8 cellular contexts compared by ENCODE assay signal in the genomic region with DNA sequence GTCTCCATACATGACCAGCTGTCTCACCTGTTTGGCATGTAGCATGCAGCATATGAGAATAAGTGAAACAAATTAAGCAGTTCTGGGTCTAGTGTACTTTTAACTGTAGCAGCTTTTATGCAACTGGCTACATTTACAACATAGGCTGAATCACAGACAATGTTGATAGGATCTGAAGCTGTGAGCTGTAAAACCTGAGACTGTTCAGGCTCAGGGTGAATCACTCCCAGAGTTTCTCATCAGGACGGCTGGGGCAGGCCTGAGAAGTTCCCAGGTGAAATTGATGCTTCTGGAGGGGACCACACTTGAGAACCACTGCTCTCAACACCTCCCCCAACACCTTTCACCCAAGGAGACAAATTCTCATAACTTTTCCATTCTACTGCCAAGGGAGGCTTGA.
DNase-seq lines count a peak whose midpoint lies in the region; ATAC-seq and TF ChIP-seq lines count a peak whose summit lies in the region.
"Not testable (repeated sequence)": the region's sequence is repeated elsewhere in the genome, so short reads cannot be mapped to it uniquely, and the experiment has no call there.

No MANE protein-coding gene starts in this region.

- H2AFZ ChIP-seq in PC-3 (ENCODE audit: low read length); hepatocyte; osteoblast (ENCODE audit: low read length): not testable (repeated sequence)

- H3K27ac Mint-ChIP-seq in activated CD4-positive, alpha-beta memory T cell treated with anti-CD3 and anti-CD28 coated beads for 36 hours, result not testable (repeated sequence)

- ATAC-seq in PC-3, result peak; percentile 100

- intact Hi-C loops in PC-3 (cut with micrococcal nuclease); activated CD4-positive, alpha-beta memory T cell treated with anti-CD3 and anti-CD28 coated beads for 36 hours (cut with micrococcal nuclease): not testable (repeated sequence)

- peaks cover 16% of the 10 kb centered on the region for H3K4me1 Mint-ChIP-seq in activated CD4-positive, alpha-beta memory T cell treated with anti-CD3 and anti-CD28 coated beads for 36 hours (ENCODE audit: low read depth)

- POLR2A ChIA-PET in PC-3 (lab: Charles Lee; ENCODE audit: unreplicated experiment), result not testable (repeated sequence)
- POLR2A ChIA-PET in activated CD4-positive, alpha-beta memory T cell treated with anti-CD3 and anti-CD28 coated beads for 36 hours (lab: Charles Lee), result interaction anchor here (0.9 kb wide), 1 partner anchor 27 kb away, joined by 3 read pairs; no protein-coding TSS in a partner anchor

- 13% methylated on average over 1 of the region's 1 CpG for WGBS in hepatocyte (ENCODE audit: low lambda C conversion rate, missing lambda C conversion rate)

- H3K27me3 Mint-ChIP-seq in activated CD4-positive, alpha-beta memory T cell treated with anti-CD3 and anti-CD28 coated beads for 36 hours, result not testable (repeated sequence)

- not testable (repeated sequence) for H3K36me3 ChIP-seq in PC-3 (ENCODE audit: low read depth, low read length); adipocyte (ENCODE audit: control insufficient read depth, insufficient read depth, low read length, severe bottlenecking); hepatocyte (replicated peaks; ENCODE audit: insufficient read depth, low read depth); osteoblast (ENCODE audit: insufficient read depth, low read length)

- H3K27me3 ChIP-seq in PC-3 (ENCODE audit: low read length); adipocyte (replicated peaks; ENCODE audit: control insufficient read depth, insufficient read depth, low read length); hepatocyte: not testable (repeated sequence)
- peaks cover 17% of the 10 kb centered on the region for H3K27me3 ChIP-seq in osteoblast (ENCODE audit: insufficient read depth, low read length)

- H3K9me2 ChIP-seq in PC-3 (replicated peaks; ENCODE audit: low read length); hepatocyte (replicated peaks; ENCODE audit: insufficient read depth): not testable (repeated sequence)

- not testable (repeated sequence) for TF ChIP-seq CTCF in PC-3 (conservative IDR thresholded peaks at IDR 0.05; ENCODE audit: low read depth, low read length); hepatocyte (IDR thresholded peaks at IDR 0.05; ENCODE audit: poor library complexity); osteoblast (IDR thresholded peaks at IDR 0.05; ENCODE audit: extremely low read depth, low read depth, low read length)

- not testable (repeated sequence) for H3K9me3 Mint-ChIP-seq in activated CD4-positive, alpha-beta memory T cell treated with anti-CD3 and anti-CD28 coated beads for 36 hours

- not testable (repeated sequence) for H3K79me2 ChIP-seq in PC-3 (ENCODE audit: low read length); hepatocyte; osteoblast (ENCODE audit: insufficient read depth, low read length)

- DNase-seq in GM03348 (ENCODE audit: low spot score), result peak; percentile 22
- peak; percentile 81 for DNase-seq in PC-3
- peak; percentile 41 for DNase-seq in activated CD4-positive, alpha-beta memory T cell treated with anti-CD3 and anti-CD28 coated beads for 36 hours
- DNase-seq in adipocyte (ENCODE audit: low read depth), result peak; percentile 51
- peak; percentile 60 for DNase-seq in epithelial cell of prostate (ENCODE audit: low read depth, low spot score)
- peak; percentile 52 for DNase-seq in hepatocyte (ENCODE audit: low spot score)
- peak; percentile 74 for DNase-seq in osteoblast (ENCODE audit: insufficient read length, low spot score, missing footprints)
- DNase-seq in stromal cell of bone marrow (ENCODE audit: low read depth), result peak; percentile 21

- BruUV-seq in PC-3 (replicated peaks; lab: Mats Ljungman, UMichigan), result not testable (repeated sequence)

- not testable (repeated sequence) for H3K9me3 ChIP-seq in PC-3 (ENCODE audit: low read length); adipocyte (ENCODE audit: control insufficient read depth, low read length); hepatocyte (ENCODE audit: low read depth); osteoblast (ENCODE audit: low read depth, low read length)

- H3K9ac ChIP-seq in PC-3 (ENCODE audit: low read length); adipocyte (ENCODE audit: low read length): not testable (repeated sequence)

- H3K4me2 ChIP-seq in PC-3 (ENCODE audit: low read length); hepatocyte; osteoblast (ENCODE audit: insufficient read depth, low read length): not testable (repeated sequence)

- H3K27ac ChIP-seq in PC-3 (ENCODE audit: low read length); epithelial cell of prostate; hepatocyte; osteoblast (ENCODE audit: low read depth, low read length): not testable (repeated sequence)

- peaks cover 12% of the 10 kb centered on the region for H3K4me1 ChIP-seq in PC-3 (ENCODE audit: insufficient read depth, low read length)
- not testable (repeated sequence) for H3K4me1 ChIP-seq in adipocyte (ENCODE audit: control insufficient read depth, insufficient read depth, low read length); hepatocyte (ENCODE audit: insufficient read depth); osteoblast (ENCODE audit: insufficient read depth, low read length)

- H4K20me1 ChIP-seq in PC-3 (ENCODE audit: low read length); hepatocyte (ENCODE audit: insufficient read depth, poor library complexity, severe bottlenecking); osteoblast (ENCODE audit: insufficient read depth, low read length): not testable (repeated sequence)

- not testable (repeated sequence) for H3F3A ChIP-seq in PC-3 (ENCODE audit: low read length, unreplicated experiment)

- H3K4me3 ChIP-seq in PC-3 (ENCODE audit: low read length); adipocyte (ENCODE audit: low read length); hepatocyte; osteoblast (ENCODE audit: insufficient read depth, low read length): not testable (repeated sequence)

- not testable (repeated sequence) for H3K36me3 Mint-ChIP-seq in activated CD4-positive, alpha-beta memory T cell treated with anti-CD3 and anti-CD28 coated beads for 36 hours

- not testable (repeated sequence) for H3K4me3 Mint-ChIP-seq in activated CD4-positive, alpha-beta memory T cell treated with anti-CD3 and anti-CD28 coated beads for 36 hours

- CTCF ChIA-PET in PC-3 (lab: Charles Lee), result interaction anchor here (0.6 kb wide), 1 partner anchor 107 kb away, joined by 3 read pairs; no protein-coding TSS in a partner anchor
- CTCF ChIA-PET in activated CD4-positive, alpha-beta memory T cell treated with anti-CD3 and anti-CD28 coated beads for 36 hours (lab: Charles Lee), result interaction anchor here (1.2 kb wide), 1 partner anchor 77 kb away, joined by 3 read pairs; no protein-coding TSS in a partner anchor

Comparison
In these comparisons a context has a peak if more than half of its experiments do, and no peak if none do; other contexts are left out.
1. DNase-seq: peak in every context shown above with its lines; median percentile 81 in PC-3; 74 in osteoblast; 60 in epithelial cell of prostate; 52 in hepatocyte; 51 in adipocyte; 41 in activated CD4-positive, alpha-beta memory T cell treated with anti-CD3 and anti-CD28 coated beads for 36 hours; 22 in GM03348; 21 in stromal cell of bone marrow.